ENCODE assay signal across 12 cellular contexts in genomic region chr10:120969219-120969645, GRCh38.
A peak's percentile ranks its signal among the peaks of the same experiment; 100 is the strongest.
DNase-seq lines count a peak whose midpoint lies in the region; ATAC-seq, FAIRE-seq and TF ChIP-seq lines count a peak whose summit lies in the region.
"Had no signal": no experiment of that assay in that cellular context is flagged by ENCODE, and none has a peak within 500 bp of the region (broad histone marks: within the 10 kb centered on the region; RNA-seq: fewer than 3 reads in every experiment).

No MANE protein-coding gene starts in this region.

- no peaks in the 10 kb centered on the region for H3K9me3 ChIP-seq in HepG2 (ENCODE audit: low read length)
- no peaks in the 10 kb centered on the region for H3K9me3 ChIP-seq in right lobe of liver

- H4K20me1 ChIP-seq in HepG2 (ENCODE audit: insufficient read depth, low read length): no peaks in the 10 kb centered on the region

- DNase-seq in HepG2 (ENCODE audit: low spot score): no peak
- no peak for DNase-seq in right lobe of liver
- peak; percentile 19 for DNase-seq in SIG-M5 treated with dmso at 0.1 percent for 504 hours (lab: John Stamatoyannopoulos, UW; ENCODE audit: unreplicated experiment)
- DNase-seq in NCI-H2107 treated with DMSO at 0.1 percent for 48 hours (lab: John Stamatoyannopoulos, UW; ENCODE audit: unreplicated experiment): no peak
- no peak for DNase-seq in NCI-H2029 (lab: John Stamatoyannopoulos, UW)
- no peak for DNase-seq in occipital lobe (lab: John Stamatoyannopoulos, UW)
- no peak for DNase-seq in Ammon's horn (ENCODE audit: low spot score)
- DNase-seq: central memory CD4-positive, alpha-beta T cell; NCI-H524 treated with DMSO at 0.1 percent for 48 hours had no signal

- H3K27me3 ChIP-seq in HepG2 (ENCODE audit: control insufficient read depth in 1 of 2, insufficient read depth in 2 of 2, low read length in 2 of 2) (0 out of 5 replicates have a peak, but pooled peaks cover 0 to 1% of the 10 kb centered on the region in 2 experiments), right lobe of liver (no peaks in the 10 kb centered on the region)

- H2AFZ ChIP-seq in HepG2 (ENCODE audit: low read length): no peak overlapping the region

- H3K27ac ChIP-seq in HepG2 (ENCODE audit: extremely low read length, insufficient read depth, low read length): no peak overlapping the region
- H3K27ac ChIP-seq in right lobe of liver: no peak overlapping the region

- TF ChIP-seq EP300 in HepG2 (IDR thresholded peaks at IDR 0.05; ENCODE audit: low read depth in 2 of 2, low read length in 2 of 2): no peak
- no peak for TF ChIP-seq EP300 in HepG2 (CRISPR knock-in tag; IDR thresholded peaks at IDR 0.05; ENCODE audit: borderline replicate concordance)

- in situ Hi-C loops in HepG2 (cut with HindIII; ENCODE audit: extremely low pct_ligation_motif_present, low pct_unique_long_range_greater_than_20kb): no loop called here

- TF ChIP-seq POLR2A in HepG2 (IDR thresholded peaks at IDR 0.05; ENCODE audit: insufficient read depth in 1 of 2, low read depth in 2 of 2, low read length in 2 of 2) (no peak), right lobe of liver (IDR thresholded peaks at IDR 0.05) (no peak)

- whole genome bisulfite sequencing in HepG2 (ENCODE audit: low lambda C conversion rate): 38% methylated on average over 5 of the region's 5 CpGs
- WGBS in right lobe of liver (ENCODE audit: insufficient coverage, low coverage, low lambda C conversion rate, missing lambda C conversion rate): 47% methylated on average over 5 of the region's 5 CpGs

- no peak overlapping the region for H3K9ac ChIP-seq in HepG2 (ENCODE audit: insufficient read depth, low read depth, low read length)

- CTCF ChIA-PET in HepG2 (lab: Yijun Ruan, JAX; ENCODE audit: low intra/inter-chr PET ratio, low total read pairs): no interaction called here

- ATAC-seq in HepG2 (no peak), right lobe of liver (no peak), HG03432 (IDR thresholded peaks at IDR 0.05; ENCODE audit: unreplicated experiment) (peak; percentile 84)

- TF ChIP-seq RAD21 in HepG2 (CRISPR knock-in tag; IDR thresholded peaks at IDR 0.05): no peak

- no peak overlapping the region for H3K4me2 ChIP-seq in HepG2 (ENCODE audit: low read depth, low read length)

- H3K36me3 ChIP-seq in HepG2 (replicated peaks in 1 of 2; ENCODE audit: control insufficient read depth in 1 of 2, insufficient read depth in 2 of 2, low read length in 2 of 2): no peaks in the 10 kb centered on the region
- no peaks in the 10 kb centered on the region for H3K36me3 ChIP-seq in right lobe of liver

- H3K79me2 ChIP-seq in HepG2 (ENCODE audit: insufficient read depth, low read length): no peaks in the 10 kb centered on the region

- no peak overlapping the region for H3K4me3 ChIP-seq in HepG2 (replicated peaks in 1 of 3; ENCODE audit: insufficient read depth in 1 of 3, low read depth in 2 of 3, low read length in 3 of 3)
- no peak overlapping the region for H3K4me3 ChIP-seq in right lobe of liver
- H3K4me3 ChIP-seq: lung had no signal

- no peak for FAIRE-seq in HepG2 (lab: Jason Lieb, UNC)
- FAIRE-seq: A204.1 had no signal

- no TSS peak for BruUV-seq in HepG2 (replicated peaks; lab: Mats Ljungman, UMichigan)

- H3K4me1 ChIP-seq in HepG2 (ENCODE audit: insufficient read depth, low read length): no peaks in the 10 kb centered on the region
- no peaks in the 10 kb centered on the region for H3K4me1 ChIP-seq in right lobe of liver

- POLR2A ChIA-PET in HepG2 (lab: Yijun Ruan, JAX): no interaction called here

- intact Hi-C loops in HepG2 (cut with micrococcal nuclease; ENCODE audit: unreplicated experiment) (no loop called here), right lobe of liver (cut with DNase I) (no loop called here)

- TF ChIP-seq CTCF in HepG2 (CRISPR knock-in tag; IDR thresholded peaks at IDR 0.05) (no peak), right lobe of liver (IDR thresholded peaks at IDR 0.05) (no peak)

TF ChIP-seq in HepG2, 621 proteins besides CTCF, POLR2A, EP300 and RAD21:
- no peak for TF ChIP-seq ZNF432 (CRISPR knock-in tag; IDR thresholded peaks at IDR 0.05; ENCODE audit: borderline replicate concordance)
- peak; percentile 52; the same call in 1 of the 2 replicates for TF ChIP-seq CEBPB (IDR thresholded peaks at IDR 0.05; ENCODE audit: borderline replicate concordance, low read depth, low read length)
